In the genomic region with DNA sequence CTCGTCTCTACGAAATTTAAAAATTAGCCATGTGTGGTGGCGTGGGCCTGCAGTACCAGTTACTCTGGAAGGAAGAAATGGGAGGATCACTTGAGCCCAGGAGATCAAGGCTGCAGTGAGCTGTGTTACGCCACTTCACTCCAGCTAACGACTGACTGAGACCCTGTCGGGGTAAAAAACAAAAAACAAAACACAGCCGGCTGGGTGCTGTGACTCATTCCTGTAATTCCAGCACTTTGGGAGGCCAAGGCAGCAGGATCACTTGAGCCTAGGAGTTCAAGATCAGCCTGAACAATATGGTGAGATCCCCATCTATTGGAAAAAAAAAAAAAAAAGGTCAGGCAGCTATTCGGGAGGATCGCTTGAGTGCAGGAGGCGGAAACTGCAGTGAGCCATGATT, we compare ENCODE assay signal across 11 cellular contexts. TPM values are rescaled to one million over a fixed set of nuclear protein-coding genes. Genes with fewer than 3 reads are reported as not detected.
DNase-seq lines count a peak whose midpoint lies in the region; ATAC-seq and TF ChIP-seq lines count a peak whose summit lies in the region.
"Had no signal": no experiment of that assay in that cellular context is flagged by ENCODE, and none has a peak within 500 bp of the region (broad histone marks: within the 10 kb centered on the region; RNA-seq: fewer than 3 reads in every experiment).

No MANE protein-coding gene starts in this region.

- H3K9me3 ChIP-seq in gastroesophageal sphincter (no peaks in the 10 kb centered on the region), stomach (no peaks in the 10 kb centered on the region)
- H3K9me3 ChIP-seq: colonic mucosa had no signal

- H3K9me3 Mint-ChIP-seq in activated naive CD4-positive, alpha-beta T cell treated with anti-CD3 and anti-CD28 coated beads, Interleukin-2, amount 50 U/mL, for 24 hours, result no peaks in the 10 kb centered on the region
- H3K9me3 Mint-ChIP-seq in activated CD8-positive, alpha-beta T cell treated with anti-CD3 and anti-CD28 coated beads for 36 hours, result no peaks in the 10 kb centered on the region

- CTCF ChIA-PET in activated CD8-positive, alpha-beta T cell treated with anti-CD3 and anti-CD28 coated beads for 36 hours (lab: Charles Lee), result interaction anchor here (0.8 to 4.2 kb wide), 8 partner anchors 11 to 355 kb away, joined by 3 to 21 read pairs (median 6); a partner anchor contains a TSS

- H3K27ac ChIP-seq in gastroesophageal sphincter (peak overlapping the region in 3 of 4 donors; percentile 2 to 97 (median 93)), stomach (peak overlapping the region in 4 of 5 donors; percentile 5 to 98 (median 97))
- H3K27ac ChIP-seq: colonic mucosa had no signal

- H3K27me3 Mint-ChIP-seq in activated naive CD4-positive, alpha-beta T cell treated with anti-CD3 and anti-CD28 coated beads, Interleukin-2, amount 50 U/mL, for 24 hours, result no peaks in the 10 kb centered on the region
- H3K27me3 Mint-ChIP-seq in activated CD8-positive, alpha-beta T cell treated with anti-CD3 and anti-CD28 coated beads for 36 hours, result no peaks in the 10 kb centered on the region

- no peak for TF ChIP-seq CTCF in activated CD8-positive, alpha-beta T cell treated with anti-CD3 and anti-CD28 coated beads for 36 hours (IDR thresholded peaks at IDR 0.05)
- TF ChIP-seq CTCF in gastroesophageal sphincter (IDR thresholded peaks at IDR 0.05) (no peak), stomach (IDR thresholded peaks at IDR 0.05) (no peak)

- DNase-seq in activated naive CD4-positive, alpha-beta T cell treated with anti-CD3 and anti-CD28 coated beads, Interleukin-2, amount 50 U/mL, for 16 hours, result no peak
- no peak for DNase-seq in activated CD8-positive, alpha-beta T cell treated with anti-CD3 and anti-CD28 coated beads for 36 hours
- DNase-seq in stomach (no peak), T1000 (lab: John Stamatoyannopoulos, UW) (no peak), mesenteric fat pad (ENCODE audit: low spot score) (no peak)
- DNase-seq: colonic mucosa; NCI-H1694; stimulated activated CD4-positive, alpha-beta T cell treated with anti-CD3 and anti-CD28 coated beads, Interleukin-4, amount 100 ng/mL, for 1 hour had no signal

- H3K4me3 ChIP-seq in gastroesophageal sphincter (peak overlapping the region in 1 of 2 donors; percentile 86), stomach (peak overlapping the region in 2 of 4 donors; percentile 86 to 94)
- H3K4me3 ChIP-seq: colonic mucosa had no signal

- no peak for TF ChIP-seq POLR2A in gastroesophageal sphincter (IDR thresholded peaks at IDR 0.05)
- no peak for TF ChIP-seq POLR2A in stomach (IDR thresholded peaks at IDR 0.05)

- POLR2A ChIA-PET in activated CD8-positive, alpha-beta T cell treated with anti-CD3 and anti-CD28 coated beads for 36 hours (lab: Charles Lee), result interaction anchor here (0.8 to 4.8 kb wide), 3 partner anchors 27 to 35 kb away, joined by 3 to 25 read pairs (median 8); a partner anchor contains a TSS

- peaks cover 0 to 26% of the 10 kb centered on the region in 2 donors for H3K36me3 ChIP-seq in gastroesophageal sphincter
- peaks cover 10 to 20% (median 15%) of the 10 kb centered on the region in 4 donors for H3K36me3 ChIP-seq in stomach
- H3K36me3 ChIP-seq: colonic mucosa had no signal

- WGBS in gastroesophageal sphincter (ENCODE audit: low coverage in 1 of 2), 2 donors, result 40 to 58% methylated on average over 4 to 9 of the region's 10 CpGs
- WGBS in stomach, 5 donors, result 45 to 64% (median 53%) methylated on average over 10 of the region's 10 CpGs

- intact Hi-C loops in activated CD8-positive, alpha-beta T cell treated with anti-CD3 and anti-CD28 coated beads for 36 hours (cut with micrococcal nuclease), result no loop called here
- intact Hi-C loops in stomach (cut with DNase I; ENCODE audit: low total_unique reads), result no loop called here

- H3K36me3 Mint-ChIP-seq in activated naive CD4-positive, alpha-beta T cell treated with anti-CD3 and anti-CD28 coated beads, Interleukin-2, amount 50 U/mL, for 24 hours, result peaks cover 4% of the 10 kb centered on the region
- H3K36me3 Mint-ChIP-seq in activated CD8-positive, alpha-beta T cell treated with anti-CD3 and anti-CD28 coated beads for 36 hours (ENCODE audit: low read depth), result peaks cover 35% of the 10 kb centered on the region

- peaks cover 50% of the 10 kb centered on the region for H3K4me1 Mint-ChIP-seq in activated naive CD4-positive, alpha-beta T cell treated with anti-CD3 and anti-CD28 coated beads, Interleukin-2, amount 50 U/mL, for 24 hours
- H3K4me1 Mint-ChIP-seq in activated CD8-positive, alpha-beta T cell treated with anti-CD3 and anti-CD28 coated beads for 36 hours (ENCODE audit: low read depth), result peaks cover 40% of the 10 kb centered on the region

- no peak for ATAC-seq in activated CD8-positive, alpha-beta T cell treated with anti-CD3 and anti-CD28 coated beads for 36 hours
- ATAC-seq in gastroesophageal sphincter (no peak), GM18519 (IDR thresholded peaks at IDR 0.05; ENCODE audit: low FRiP score, unreplicated experiment) (no peak)

- TF ChIP-seq EP300 in gastroesophageal sphincter (IDR thresholded peaks at IDR 0.05) (no peak), stomach (IDR thresholded peaks at IDR 0.05) (no peak)

- no peak overlapping the region for H3K27ac Mint-ChIP-seq in activated naive CD4-positive, alpha-beta T cell treated with anti-CD3 and anti-CD28 coated beads, Interleukin-2, amount 50 U/mL, for 24 hours
- no peak overlapping the region for H3K27ac Mint-ChIP-seq in activated CD8-positive, alpha-beta T cell treated with anti-CD3 and anti-CD28 coated beads for 36 hours

- H3K4me1 ChIP-seq in gastroesophageal sphincter (peaks cover 0 to 68% (median 22%) of the 10 kb centered on the region in 3 donors), stomach (peaks cover 41 to 71% (median 60%) of the 10 kb centered on the region in 4 donors)
- H3K4me1 ChIP-seq: colonic mucosa had no signal

- no peaks in the 10 kb centered on the region for H3K27me3 ChIP-seq in gastroesophageal sphincter
- H3K27me3 ChIP-seq in stomach, result no peaks in the 10 kb centered on the region
- H3K27me3 ChIP-seq: colonic mucosa had no signal

- H3K4me3 Mint-ChIP-seq in activated naive CD4-positive, alpha-beta T cell treated with anti-CD3 and anti-CD28 coated beads, Interleukin-2, amount 50 U/mL, for 24 hours, result peak overlapping the region; percentile 100
- H3K4me3 Mint-ChIP-seq in activated CD8-positive, alpha-beta T cell treated with anti-CD3 and anti-CD28 coated beads for 36 hours, result peak overlapping the region; percentile 99

RNA-seq across cellular contexts. Expression of a gene that starts 2.4 kb away (rescaled TPM):
- total RNA-seq in activated CD8-positive, alpha-beta T cell treated with anti-CD3 and anti-CD28 coated beads for 36 hours, result 10 to 100 TPM; 50.0 to 50.2 TPM
- total RNA-seq in gastroesophageal sphincter, result 10 to 100 TPM; 50.3 to 82.3 (median 63.2) TPM
- total RNA-seq in stomach, result 100 to 1,000 TPM in 1 of 5 donors, 10 to 100 TPM in 4; 31.9 to 174 (median 63.0) TPM
- 10 to 100 TPM; 14.9 to 30.7 (median 27.5) TPM for polyA plus RNA-seq in stomach
- 110 TPM for total RNA-seq in mesenteric fat pad

RNA-seq across cellular contexts. Expression of a gene that starts 32.0 kb away (rescaled TPM):
- total RNA-seq in activated CD8-positive, alpha-beta T cell treated with anti-CD3 and anti-CD28 coated beads for 36 hours, result 10 to 100 TPM; 16.6 to 17.3 TPM
- total RNA-seq in gastroesophageal sphincter, result 10 to 100 TPM; 15.3 to 50.1 (median 33.6) TPM
- total RNA-seq in stomach, result 100 to 1,000 TPM in 3 of 5 donors, 10 to 100 TPM in 2; 15.1 to 310 (median 132) TPM
- 10 to 100 TPM; 16.9 to 39.4 (median 24.3) TPM for polyA plus RNA-seq in stomach
- 226 TPM for total RNA-seq in mesenteric fat pad

RNA-seq across cellular contexts. Expression of a gene that starts 48.3 kb away (rescaled TPM):
- total RNA-seq in activated CD8-positive, alpha-beta T cell treated with anti-CD3 and anti-CD28 coated beads for 36 hours, result 10 to 100 TPM; 18.7 to 24.1 TPM
- total RNA-seq in gastroesophageal sphincter (10 to 100 TPM; 31.7 to 56.1 (median 45.3) TPM), stomach (10 to 100 TPM in 4 of 5 donors, 1 to 10 TPM in 1; 8.7 to 97.8 (median 44.3) TPM), mesenteric fat pad (39.2 TPM)
- 1 to 10 TPM; 6.5 to 7.8 (median 7.0) TPM for polyA plus RNA-seq in stomach

RNA-seq across cellular contexts. Expression of a gene that starts 52.6 kb away (rescaled TPM):
- total RNA-seq in activated CD8-positive, alpha-beta T cell treated with anti-CD3 and anti-CD28 coated beads for 36 hours, result 1 to 10 TPM; 2.0 to 2.5 TPM
- total RNA-seq in gastroesophageal sphincter (over 10,000 TPM; 10,394 to 14,194 (median 13,050) TPM), stomach (1,000 to 10,000 TPM in 4 of 5 donors, 100 to 1,000 TPM in 1; 730 to 3,801 (median 2,320) TPM), mesenteric fat pad (923 TPM)
- polyA plus RNA-seq in stomach, result 1,000 to 10,000 TPM in 2 of 3 donors, 100 to 1,000 TPM in 1; 575 to 2,971 (median 1,072) TPM
